Comparison of ENCODE assay signal across 7 cellular contexts in the genomic region with DNA sequence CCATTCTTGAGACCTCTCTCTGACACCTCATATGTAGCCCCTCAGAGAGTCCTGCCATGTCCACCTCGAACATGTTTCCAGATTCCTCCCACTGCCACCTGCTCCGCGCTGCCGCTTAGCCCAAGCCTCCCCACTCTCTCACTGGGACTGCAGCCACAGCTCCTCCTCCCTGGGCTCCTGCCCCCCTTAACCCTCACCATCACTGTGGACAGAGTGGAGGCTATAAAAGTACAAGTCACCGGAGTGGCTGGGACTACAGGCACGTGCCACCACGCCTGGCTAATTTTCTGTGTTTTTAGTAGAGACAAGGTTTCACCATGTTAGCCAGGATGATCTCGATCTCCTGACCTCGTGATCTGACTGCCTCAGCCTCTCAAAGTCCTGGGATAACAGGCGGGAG.
"Had no signal": no experiment of that assay in that cellular context is flagged by ENCODE, and none has a peak within 500 bp of the region (broad histone marks: within the 10 kb centered on the region; RNA-seq: fewer than 3 reads in every experiment).

No MANE protein-coding gene starts in this region.

- H3K27ac ChIP-seq: brain microvascular endothelial cell, testis had no signal

- H3K36me3 Mint-ChIP-seq: natural killer cell had no signal

- H3K27me3 ChIP-seq: testis had no signal

- H3K9me3 ChIP-seq: testis had no signal

- H3K4me1 Mint-ChIP-seq: activated CD4-positive, alpha-beta memory T cell treated with anti-CD3 and anti-CD28 coated beads, Interleukin-2, amount 10 ng/mL, durations not matched to agents 7 days and 5 days had no signal

- ATAC-seq: natural killer cell had no signal

- H3K27ac Mint-ChIP-seq: activated CD4-positive, alpha-beta memory T cell treated with anti-CD3 and anti-CD28 coated beads, Interleukin-2, amount 10 ng/mL, durations not matched to agents 7 days and 5 days; natural killer cell; stimulated activated naive CD8-positive, alpha-beta T cell treated with anti-CD3 and anti-CD28 coated beads, Interleukin-15, amount 100 ng/mL, for 72 hours had no signal

- H3K36me3 ChIP-seq: brain microvascular endothelial cell had no signal

- H3K9me3 Mint-ChIP-seq: activated CD4-positive, alpha-beta memory T cell treated with anti-CD3 and anti-CD28 coated beads, Interleukin-2, amount 10 ng/mL, durations not matched to agents 7 days and 5 days; natural killer cell; stimulated activated naive CD8-positive, alpha-beta T cell treated with anti-CD3 and anti-CD28 coated beads, Interleukin-15, amount 100 ng/mL, for 72 hours had no signal

- DNase-seq: activated CD4-positive, alpha-beta memory T cell treated with anti-CD3 and anti-CD28 coated beads, Interleukin-2, amount 10 ng/mL, durations not matched to agents 7 days and 5 days; activated CD4-positive, CD25-positive, alpha-beta regulatory T cell treated with anti-CD3 and anti-CD28 coated beads, Interleukin-2, amount 50 U/mL, for 72 hours; activated naive CD4-positive, alpha-beta T cell; natural killer cell; stimulated activated naive CD8-positive, alpha-beta T cell treated with anti-CD3 and anti-CD28 coated beads, Interleukin-15, amount 100 ng/mL, for 72 hours had no signal

- H3K4me3 Mint-ChIP-seq: activated CD4-positive, alpha-beta memory T cell treated with anti-CD3 and anti-CD28 coated beads, Interleukin-2, amount 10 ng/mL, durations not matched to agents 7 days and 5 days; natural killer cell had no signal
